13 cellular contexts compared by ENCODE assay signal in the genomic region with DNA sequence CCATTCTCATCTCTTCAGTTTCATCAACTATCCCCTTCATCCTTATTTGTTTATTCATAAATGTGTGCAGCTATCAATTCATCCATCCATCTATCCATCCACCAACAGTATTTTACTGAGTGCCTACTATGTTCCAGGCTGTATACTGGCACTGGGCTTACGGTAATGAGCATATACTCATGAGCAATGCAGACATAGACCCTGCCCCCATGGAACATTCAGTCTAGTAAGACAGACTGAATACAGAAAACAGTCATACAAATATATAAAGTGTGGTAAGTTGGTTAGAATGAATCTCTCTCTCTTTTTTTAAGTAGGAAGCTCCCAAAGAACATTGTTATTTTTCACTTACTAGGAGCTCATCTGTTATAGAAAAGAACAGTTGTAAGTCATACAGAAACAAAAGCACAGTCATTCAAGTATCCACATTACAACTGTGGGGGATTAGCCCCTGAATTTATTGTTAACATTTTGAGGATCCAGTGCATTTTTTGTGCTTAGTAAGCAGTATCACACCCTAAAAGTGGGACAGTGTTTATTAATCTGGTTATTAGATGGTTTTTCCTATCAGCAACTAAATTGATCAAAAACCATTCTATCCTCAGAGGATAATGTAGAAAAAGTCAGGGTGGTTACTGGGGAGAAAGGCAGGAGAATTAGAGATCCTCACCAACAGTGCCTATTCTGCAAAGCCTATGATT.
"Had no signal": no experiment of that assay in that cellular context is flagged by ENCODE, and none has a peak within 500 bp of the region (broad histone marks: within the 10 kb centered on the region; RNA-seq: fewer than 3 reads in every experiment).

No MANE protein-coding gene starts in this region.

- H3K9ac ChIP-seq: parathyroid adenoma had no signal

- H3K27me3 Mint-ChIP-seq: activated naive CD8-positive, alpha-beta T cell; central memory CD8-positive, alpha-beta T cell had no signal

- H3K4me3 Mint-ChIP-seq: activated naive CD8-positive, alpha-beta T cell; central memory CD8-positive, alpha-beta T cell had no signal

- ATAC-seq: esophagus mucosa, left lobe of liver had no signal

- H3K9me3 Mint-ChIP-seq: central memory CD8-positive, alpha-beta T cell had no signal

- H3K27me3 ChIP-seq: brain microvascular endothelial cell, suprapubic skin had no signal

- H3K36me3 ChIP-seq: brain microvascular endothelial cell, suprapubic skin had no signal

- H3K27ac ChIP-seq: brain microvascular endothelial cell, coronary artery, parathyroid adenoma, suprapubic skin had no signal

- DNase-seq: activated CD4-positive, alpha-beta T cell treated with anti-CD3 and anti-CD28 coated beads, Interleukin-2, amount 50 U/mL, for 4 hours; activated effector memory CD4-positive, alpha-beta T cell treated with anti-CD3 and anti-CD28 coated beads, Interleukin-2, amount 50 U/mL, for 16 hours; brain microvascular endothelial cell; stimulated activated naive CD4-positive, alpha-beta T cell; trophoblast cell had no signal

- H3K4me3 ChIP-seq: coronary artery, suprapubic skin had no signal

- H3K4me1 ChIP-seq: parathyroid adenoma had no signal

- FAIRE-seq: keratinocyte had no signal

- H3K27ac Mint-ChIP-seq: activated naive CD8-positive, alpha-beta T cell had no signal

- H3K79me2 ChIP-seq: parathyroid adenoma had no signal

- H3K9me3 ChIP-seq: suprapubic skin had no signal

- H2AFZ ChIP-seq: parathyroid adenoma had no signal
